ENCODE assay signal across 1 cellular context in genomic region chr12:104357431-104357952, GRCh38.
TF ChIP-seq lines count a peak whose summit lies in the region.

No MANE protein-coding gene starts in this region.

TF ChIP-seq in GM12878, 131 proteins besides CTCF, POLR2A, EP300 and RAD21 (continued from another document):
- TF ChIP-seq ZNF592 (IDR thresholded peaks at IDR 0.05) (no peak), CREB1 (IDR thresholded peaks at IDR 0.05; ENCODE audit: low read depth) (no peak)
TF ChIP-seq in GM12878: peak in this region for 0.
